In genomic region chr3:102691507-102691906, GRCh38 we compare ENCODE assay signal across 37 cellular contexts.
"Had no signal": no experiment of that assay in that cellular context is flagged by ENCODE, and none has a peak within 500 bp of the region (broad histone marks: within the 10 kb centered on the region; RNA-seq: fewer than 3 reads in every experiment).

No MANE protein-coding gene starts in this region.

- H3K4me3 Mint-ChIP-seq: activated naive CD4-positive, alpha-beta T cell treated with anti-CD3 and anti-CD28 coated beads, Interleukin-2, amount 10 ng/mL, durations not matched to agents 7 days and 5 days; activated naive CD4-positive, alpha-beta T cell treated with anti-CD3 and anti-CD28 coated beads, Interleukin-2, amount 50 U/mL, for 24 hours; activated naive CD8-positive, alpha-beta T cell; activated naive CD8-positive, alpha-beta T cell treated with anti-CD3 and anti-CD28 coated beads for 36 hours; activated naive CD8-positive, alpha-beta T cell treated with anti-CD3 and anti-CD28 coated beads, Interleukin-2, amount 10 ng/mL, durations not matched to agents 7 days and 5 days; activated naive CD8-positive, alpha-beta T cell treated with anti-CD3 and anti-CD28 coated beads, Interleukin-2, amount 50 U/mL, for 24 hours; activated T-cell treated with anti-CD3 and anti-CD28 coated beads, Interleukin-2, amount 50 U/mL, for 24 hours; activated T-cell treated with anti-CD3 and anti-CD28 coated beads, Interleukin-2, amount 50 U/mL, for 4 hours; activated T-cell treated with anti-CD3 and anti-CD28 coated beads, Interleukin-2, amount 50 U/mL, for 72 hours; activated T-helper 1 cell treated with anti-CD3 and anti-CD28 coated beads, Interleukin-12 subunit alpha, Interleukin-12 subunit beta, Interleukin-2, Interleukin-4 antibody, amounts not matched to agents 30 ng/mL and 10 ng/mL and 1 ng/mL, durations not matched to agents 14 hours and 24 hours and 36 hours; activated T-helper 17 cell treated with anti-CD3 and anti-CD28 coated beads, Interleukin-2, amount 50 U/mL, for 72 hours; brain; central memory CD8-positive, alpha-beta T cell had no signal

- H3K4me1 Mint-ChIP-seq: activated naive CD4-positive, alpha-beta T cell treated with anti-CD3 and anti-CD28 coated beads, Interleukin-2, amount 10 ng/mL, durations not matched to agents 7 days and 5 days; activated naive CD4-positive, alpha-beta T cell treated with anti-CD3 and anti-CD28 coated beads, Interleukin-2, amount 50 U/mL, for 24 hours; activated naive CD8-positive, alpha-beta T cell treated with anti-CD3 and anti-CD28 coated beads for 36 hours; activated naive CD8-positive, alpha-beta T cell treated with anti-CD3 and anti-CD28 coated beads, Interleukin-2, amount 10 ng/mL, durations not matched to agents 7 days and 5 days; activated naive CD8-positive, alpha-beta T cell treated with anti-CD3 and anti-CD28 coated beads, Interleukin-2, amount 50 U/mL, for 24 hours; activated T-helper 17 cell treated with anti-CD3 and anti-CD28 coated beads, Interleukin-2, amount 50 U/mL, for 72 hours; central memory CD8-positive, alpha-beta T cell had no signal

- H3K9me3 ChIP-seq: adrenal gland, ascending aorta, body of pancreas, breast epithelium had no signal

- DNase-seq: activated effector memory CD4-positive, alpha-beta T cell treated with anti-CD3 and anti-CD28 coated beads, Interleukin-2, amount 50 U/mL, for 16 hours; activated effector memory CD4-positive, alpha-beta T cell treated with Interleukin-2 at 50 U/mL for 16 hours; activated gamma-delta T cell; activated gamma-delta T cell treated with Interleukin-2 at 50 U/mL for 16 hours; activated naive CD4-positive, alpha-beta T cell; activated naive CD4-positive, alpha-beta T cell treated with anti-CD3 and anti-CD28 coated beads, Interleukin-2, amount 10 ng/mL, durations not matched to agents 7 days and 5 days; activated naive CD4-positive, alpha-beta T cell treated with anti-CD3 and anti-CD28 coated beads, Interleukin-2, amount 50 U/mL, for 16 hours; activated naive CD4-positive, alpha-beta T cell treated with Interleukin-2 at 50 U/mL for 16 hours; activated naive CD8-positive, alpha-beta T cell treated with anti-CD3 and anti-CD28 coated beads for 36 hours; activated naive CD8-positive, alpha-beta T cell treated with anti-CD3 and anti-CD28 coated beads, Interleukin-2, amount 10 ng/mL, durations not matched to agents 7 days and 5 days; activated naive CD8-positive, alpha-beta T cell treated with anti-CD3 and anti-CD28 coated beads, Interleukin-2, amount 50 U/mL, for 24 hours; activated T-cell treated with anti-CD3 and anti-CD28 coated beads, Interleukin-2, amount 50 U/mL, for 1 hour; activated T-cell treated with anti-CD3 and anti-CD28 coated beads, Interleukin-2, amount 50 U/mL, for 24 hours; activated T-cell treated with anti-CD3 and anti-CD28 coated beads, Interleukin-2, amount 50 U/mL, for 4 hours; activated T-cell treated with anti-CD3 and anti-CD28 coated beads, Interleukin-2, amount 50 U/mL, for 48 hours; activated T-cell treated with anti-CD3 and anti-CD28 coated beads, Interleukin-2, amount 50 U/mL, for 72 hours; adrenal gland; amniotic stem cell; amygdala; anterior cingulate cortex; aorta; body of pancreas; brain microvascular endothelial cell; caudate nucleus; central memory CD4-positive, alpha-beta T cell; cerebellar nuclear complex had no signal

- H3K36me3 Mint-ChIP-seq: activated naive CD4-positive, alpha-beta T cell treated with anti-CD3 and anti-CD28 coated beads, Interleukin-2, amount 10 ng/mL, durations not matched to agents 7 days and 5 days; activated naive CD4-positive, alpha-beta T cell treated with anti-CD3 and anti-CD28 coated beads, Interleukin-2, amount 50 U/mL, for 24 hours; activated naive CD4-positive, alpha-beta T cell treated with anti-CD3 and anti-CD28 coated beads, Interleukin-2, amount 50 U/mL, for 72 hours; activated naive CD8-positive, alpha-beta T cell; activated naive CD8-positive, alpha-beta T cell treated with anti-CD3 and anti-CD28 coated beads for 36 hours; activated naive CD8-positive, alpha-beta T cell treated with anti-CD3 and anti-CD28 coated beads, Interleukin-2, amount 10 ng/mL, durations not matched to agents 7 days and 5 days; brain had no signal

- H3K9me3 Mint-ChIP-seq: activated naive CD4-positive, alpha-beta T cell treated with anti-CD3 and anti-CD28 coated beads, Interleukin-2, amount 10 ng/mL, durations not matched to agents 7 days and 5 days; activated naive CD4-positive, alpha-beta T cell treated with anti-CD3 and anti-CD28 coated beads, Interleukin-2, amount 50 U/mL, for 24 hours; activated naive CD4-positive, alpha-beta T cell treated with anti-CD3 and anti-CD28 coated beads, Interleukin-2, amount 50 U/mL, for 72 hours; activated naive CD8-positive, alpha-beta T cell treated with anti-CD3 and anti-CD28 coated beads for 36 hours; activated naive CD8-positive, alpha-beta T cell treated with anti-CD3 and anti-CD28 coated beads, Interleukin-2, amount 10 ng/mL, durations not matched to agents 7 days and 5 days; activated T-cell treated with anti-CD3 and anti-CD28 coated beads, Interleukin-2, amount 50 U/mL, for 24 hours; activated T-cell treated with anti-CD3 and anti-CD28 coated beads, Interleukin-2, amount 50 U/mL, for 4 hours; activated T-cell treated with anti-CD3 and anti-CD28 coated beads, Interleukin-2, amount 50 U/mL, for 72 hours; activated T-helper 1 cell treated with anti-CD3 and anti-CD28 coated beads, Interleukin-12 subunit alpha, Interleukin-12 subunit beta, Interleukin-2, Interleukin-4 antibody, amounts not matched to agents 30 ng/mL and 10 ng/mL and 1 ng/mL, durations not matched to agents 14 hours and 24 hours and 36 hours; activated T-helper 17 cell treated with anti-CD3 and anti-CD28 coated beads, Interleukin-2, amount 50 U/mL, for 72 hours; activated T-helper 2 cell treated with anti-CD3 and anti-CD28 coated beads, Interferon-gamma antibody, Interleukin-2, Interleukin-4, amounts not matched to agents 10 μg/mL and 5 μg/mL and 100 μg/mL, durations not matched to agents 14 hours and 24 hours and 36 hours; central memory CD8-positive, alpha-beta T cell had no signal

- ATAC-seq: activated naive CD4-positive, alpha-beta T cell treated with anti-CD3 and anti-CD28 coated beads, Interleukin-2, amount 50 U/mL, for 72 hours; activated naive CD8-positive, alpha-beta T cell treated with anti-CD3 and anti-CD28 coated beads, Interleukin-2, amount 50 U/mL, for 24 hours; activated T-cell treated with anti-CD3 and anti-CD28 coated beads, Interleukin-2, amount 50 U/mL, for 4 hours; activated T-cell treated with anti-CD3 and anti-CD28 coated beads, Interleukin-2, amount 50 U/mL, for 72 hours; activated T-helper 17 cell treated with anti-CD3 and anti-CD28 coated beads, Interleukin-2, amount 50 U/mL, for 72 hours; body of pancreas had no signal

- H3K27me3 ChIP-seq: adrenal gland, ascending aorta, body of pancreas, brain microvascular endothelial cell, breast epithelium, cardiac muscle cell had no signal

- H3K4me3 ChIP-seq: adrenal gland, ascending aorta, body of pancreas, breast epithelium, cardiac muscle cell had no signal

- H3K27ac ChIP-seq: adrenal gland, ascending aorta, body of pancreas, brain microvascular endothelial cell, breast epithelium, cardiac muscle cell had no signal

- H3K27me3 Mint-ChIP-seq: activated naive CD4-positive, alpha-beta T cell treated with anti-CD3 and anti-CD28 coated beads, Interleukin-2, amount 10 ng/mL, durations not matched to agents 7 days and 5 days; activated naive CD8-positive, alpha-beta T cell treated with anti-CD3 and anti-CD28 coated beads, Interleukin-2, amount 10 ng/mL, durations not matched to agents 7 days and 5 days; brain had no signal

- H3K27ac Mint-ChIP-seq: activated naive CD4-positive, alpha-beta T cell treated with anti-CD3 and anti-CD28 coated beads, Interleukin-2, amount 10 ng/mL, durations not matched to agents 7 days and 5 days; activated naive CD4-positive, alpha-beta T cell treated with anti-CD3 and anti-CD28 coated beads, Interleukin-2, amount 50 U/mL, for 24 hours; activated naive CD4-positive, alpha-beta T cell treated with anti-CD3 and anti-CD28 coated beads, Interleukin-2, amount 50 U/mL, for 72 hours; activated naive CD8-positive, alpha-beta T cell; activated naive CD8-positive, alpha-beta T cell treated with anti-CD3 and anti-CD28 coated beads for 36 hours; activated naive CD8-positive, alpha-beta T cell treated with anti-CD3 and anti-CD28 coated beads, Interleukin-2, amount 10 ng/mL, durations not matched to agents 7 days and 5 days; activated naive CD8-positive, alpha-beta T cell treated with anti-CD3 and anti-CD28 coated beads, Interleukin-2, amount 50 U/mL, for 24 hours; activated T-cell treated with anti-CD3 and anti-CD28 coated beads, Interleukin-2, amount 50 U/mL, for 24 hours; activated T-cell treated with anti-CD3 and anti-CD28 coated beads, Interleukin-2, amount 50 U/mL, for 72 hours; activated T-helper 1 cell treated with anti-CD3 and anti-CD28 coated beads, Interleukin-12 subunit alpha, Interleukin-12 subunit beta, Interleukin-2, Interleukin-4 antibody, amounts not matched to agents 30 ng/mL and 10 ng/mL and 1 ng/mL, durations not matched to agents 14 hours and 24 hours and 36 hours; activated T-helper 17 cell treated with anti-CD3 and anti-CD28 coated beads, Interleukin-2, amount 50 U/mL, for 72 hours; activated T-helper 2 cell treated with anti-CD3 and anti-CD28 coated beads, Interferon-gamma antibody, Interleukin-2, Interleukin-4, amounts not matched to agents 10 μg/mL and 5 μg/mL and 100 μg/mL, durations not matched to agents 14 hours and 24 hours and 36 hours; brain had no signal

- H3K4me1 ChIP-seq: adrenal gland, ascending aorta, body of pancreas, breast epithelium had no signal

- H3K36me3 ChIP-seq: adrenal gland, ascending aorta, brain microvascular endothelial cell, breast epithelium, cardiac muscle cell had no signal
